7 cellular contexts compared by ENCODE assay signal in the genomic region with DNA sequence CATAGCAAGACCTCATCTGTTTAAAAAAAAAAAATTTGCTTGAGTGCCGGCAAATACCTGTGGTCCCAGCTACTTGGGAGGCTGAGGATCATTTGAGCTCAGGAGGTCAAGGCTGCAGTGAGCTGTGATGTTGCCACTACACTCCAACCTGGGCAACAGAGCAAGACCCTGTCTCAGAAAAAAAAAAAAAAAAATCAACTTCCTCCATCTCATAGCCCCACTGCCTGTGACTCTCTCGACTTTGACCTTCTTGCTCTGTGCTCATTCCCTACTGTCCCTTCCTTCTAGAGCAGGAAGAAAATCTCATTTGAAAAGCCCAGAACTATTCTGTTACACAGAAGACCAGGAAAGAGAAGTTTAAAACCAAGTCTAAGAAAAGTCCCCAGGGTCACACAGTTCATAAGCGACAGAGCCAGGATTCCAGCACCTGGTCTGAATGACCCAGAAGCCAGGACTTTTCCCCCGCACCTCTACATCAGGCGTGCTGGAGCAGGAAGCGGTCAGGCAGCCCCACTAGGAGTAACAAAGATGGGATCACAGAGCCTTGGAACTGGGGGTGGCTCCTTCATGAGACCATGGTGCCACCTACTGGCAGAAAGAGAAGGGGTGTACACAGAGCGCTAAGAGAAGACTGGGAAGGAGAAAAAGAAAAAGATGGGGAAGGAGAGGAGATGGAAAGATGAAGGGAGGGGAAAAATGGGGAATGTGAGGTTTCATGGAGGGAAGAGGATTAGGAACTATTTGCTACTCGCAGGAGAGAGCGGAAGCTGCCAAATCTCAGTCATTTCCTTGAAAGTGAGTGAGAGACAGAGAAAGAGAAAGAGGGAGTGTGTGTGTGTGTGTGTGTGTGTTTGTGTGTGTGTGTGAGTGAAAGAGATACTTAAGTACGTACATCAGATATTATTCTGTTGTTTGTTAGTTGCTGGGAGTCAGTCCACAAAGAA. TPM values are rescaled to one million over a fixed set of nuclear protein-coding genes. Genes with fewer than 3 reads are reported as not detected.
DNase-seq lines count a peak whose midpoint lies in the region; ATAC-seq and TF ChIP-seq lines count a peak whose summit lies in the region.

No MANE protein-coding gene starts in this region.

- H3K9me3 ChIP-seq in OCI-LY3 (ENCODE audit: insufficient read depth, low read length), result no peaks in the 10 kb centered on the region
- H3K9me3 ChIP-seq in esophagus muscularis mucosa, result no peaks in the 10 kb centered on the region

- H3K4me1 ChIP-seq in OCI-LY3 (ENCODE audit: low read length) (peaks cover 8% of the 10 kb centered on the region; the same call in 1 of the 2 replicates), esophagus muscularis mucosa (peaks cover 34 to 46% (median 44%) of the 10 kb centered on the region in 4 donors)

- no peak for TF ChIP-seq POLR2A in esophagus muscularis mucosa (IDR thresholded peaks at IDR 0.05; ENCODE audit: low read depth)

- intact Hi-C loops in esophagus muscularis mucosa (cut with DNase I), result loop anchor here (1.0 to 10.0 kb wide), 4 partner anchors 43 to 305 kb away; partner anchors contain the start of gene PIK3R3

- peaks cover 0 to 3% of the 10 kb centered on the region in 2 donors for H3K27me3 Mint-ChIP-seq in natural killer cell treated with Interleukin-12 subunit alpha and Interleukin-12 subunit beta and Interleukin-15 and Interleukin-18, amount 100 ng/mL, for 72 hours

- no peaks in the 10 kb centered on the region for H3K9me3 Mint-ChIP-seq in natural killer cell treated with Interleukin-12 subunit alpha and Interleukin-12 subunit beta and Interleukin-15 and Interleukin-18, amount 100 ng/mL, for 72 hours

- no peak overlapping the region for H3K27ac Mint-ChIP-seq in natural killer cell treated with Interleukin-12 subunit alpha and Interleukin-12 subunit beta and Interleukin-15 and Interleukin-18, amount 100 ng/mL, for 72 hours

- peak overlapping the region; percentile 72 for H2AFZ ChIP-seq in OCI-LY3 (ENCODE audit: low read depth, low read length)

- no peak for TF ChIP-seq EP300 in esophagus muscularis mucosa (IDR thresholded peaks at IDR 0.05)

- H3K4me3 ChIP-seq in OCI-LY3 (ENCODE audit: low read length) (peak overlapping the region; percentile 62), esophagus muscularis mucosa (no peak overlapping the region)

- peak overlapping the region; percentile 75 for H3K4me2 ChIP-seq in OCI-LY3 (ENCODE audit: low read length)

- H3K27ac ChIP-seq in OCI-LY3 (ENCODE audit: low read length), result no peak overlapping the region
- H3K27ac ChIP-seq in esophagus muscularis mucosa (replicated peaks in 1 of 4), result peak overlapping the region in 2 of 4 donors; percentile 5 to 42

- H3K27me3 ChIP-seq in OCI-LY3 (ENCODE audit: low read depth, low read length), result no peaks in the 10 kb centered on the region
- no peaks in the 10 kb centered on the region for H3K27me3 ChIP-seq in esophagus muscularis mucosa

- H4K20me1 ChIP-seq in OCI-LY3 (ENCODE audit: insufficient read depth, low read length), result no peaks in the 10 kb centered on the region

- TF ChIP-seq CTCF in GM12874 (IDR thresholded peaks at IDR 0.05; ENCODE audit: insufficient read depth, low read depth, low read length) (peak; percentile 83), OCI-LY3 (IDR thresholded peaks at IDR 0.05; ENCODE audit: low read depth, low read length) (peak; percentile 87), esophagus muscularis mucosa (IDR thresholded peaks at IDR 0.05) (peak; percentile 85 to 98 (median 95))

- no peak overlapping the region for H3K4me3 Mint-ChIP-seq in natural killer cell treated with Interleukin-12 subunit alpha and Interleukin-12 subunit beta and Interleukin-15 and Interleukin-18, amount 100 ng/mL, for 72 hours

- ATAC-seq in natural killer cell treated with Interleukin-12 subunit alpha and Interleukin-12 subunit beta and Interleukin-15 and Interleukin-18, amount 100 ng/mL, for 72 hours, result peak; percentile 67 to 78

- WGBS in esophagus muscularis mucosa, result 11% methylated on average over 10 of the region's 10 CpGs

- 0 out of 2 replicates have a peak overlapping the region, but pooled peaks have one; percentile 27 for H3K9ac ChIP-seq in OCI-LY3 (ENCODE audit: low read length)

- H3K36me3 Mint-ChIP-seq in natural killer cell treated with Interleukin-12 subunit alpha and Interleukin-12 subunit beta and Interleukin-15 and Interleukin-18, amount 100 ng/mL, for 72 hours, result no peaks in the 10 kb centered on the region

- H3K36me3 ChIP-seq in OCI-LY3 (replicated peaks; ENCODE audit: low read depth, low read length), result no peaks in the 10 kb centered on the region
- H3K36me3 ChIP-seq in esophagus muscularis mucosa, result no peaks in the 10 kb centered on the region

- peaks cover 7 to 8% of the 10 kb centered on the region in 2 donors for H3K4me1 Mint-ChIP-seq in natural killer cell treated with Interleukin-12 subunit alpha and Interleukin-12 subunit beta and Interleukin-15 and Interleukin-18, amount 100 ng/mL, for 72 hours (ENCODE audit: low read depth in 2 of 2)

- DNase-seq in KG1 (lab: John Stamatoyannopoulos, UW), result peak; percentile 31
- DNase-seq in activated T-cell treated with anti-CD3 and anti-CD28 coated beads for 48 hours (ENCODE audit: low read depth), result peak; percentile 37
- peak; percentile 94 for DNase-seq in esophagus muscularis mucosa (ENCODE audit: extremely low spot score)
- peak; percentile 82 for DNase-seq in natural killer cell treated with Interleukin-12 subunit alpha and Interleukin-12 subunit beta and Interleukin-15 and Interleukin-18, amount 100 ng/mL, for 72 hours (ENCODE audit: low spot score)
- DNase-seq in stromal cell of bone marrow (ENCODE audit: low read depth), result peak; percentile 82

- H3K79me2 ChIP-seq in OCI-LY3 (ENCODE audit: low read length), result no peaks in the 10 kb centered on the region

RNA-seq across cellular contexts. Expression of gene P3R3URF, which starts 3.1 kb away (rescaled TPM):
- not detected for total RNA-seq in esophagus muscularis mucosa
- total RNA-seq in natural killer cell treated with Interleukin-12 subunit alpha and Interleukin-12 subunit beta and Interleukin-15 and Interleukin-18, amount 100 ng/mL, for 72 hours, result not detected

RNA-seq across cellular contexts. Expression of gene TSPAN1, which starts 4.5 kb away (rescaled TPM):
- total RNA-seq in esophagus muscularis mucosa, result 1 to 10 TPM in 3 of 4 donors, under 1 TPM in 1; 0.83 to 1.6 (median 1.5) TPM
- not detected for total RNA-seq in natural killer cell treated with Interleukin-12 subunit alpha and Interleukin-12 subunit beta and Interleukin-15 and Interleukin-18, amount 100 ng/mL, for 72 hours

RNA-seq across cellular contexts. Expression of gene POMGNT1, which starts 18.8 kb away (rescaled TPM):
- 10 to 100 TPM; 31.6 to 47.2 (median 36.9) TPM for total RNA-seq in esophagus muscularis mucosa
- total RNA-seq in natural killer cell treated with Interleukin-12 subunit alpha and Interleukin-12 subunit beta and Interleukin-15 and Interleukin-18, amount 100 ng/mL, for 72 hours, result 10 to 100 TPM; 46.7 to 61.7 TPM

RNA-seq across cellular contexts. Expression of gene LURAP1, which starts 23.7 kb away (rescaled TPM):
- total RNA-seq in esophagus muscularis mucosa, result 10 to 100 TPM in 3 of 4 donors, 1 to 10 TPM in 1; 3.5 to 13.0 (median 11.4) TPM
- not detected for total RNA-seq in natural killer cell treated with Interleukin-12 subunit alpha and Interleukin-12 subunit beta and Interleukin-15 and Interleukin-18, amount 100 ng/mL, for 72 hours

RNA-seq across cellular contexts. Expression of gene PIK3R3, which starts 47.0 kb away (rescaled TPM):
- 10 to 100 TPM; 13.7 to 34.3 (median 21.4) TPM for total RNA-seq in esophagus muscularis mucosa
- total RNA-seq in natural killer cell treated with Interleukin-12 subunit alpha and Interleukin-12 subunit beta and Interleukin-15 and Interleukin-18, amount 100 ng/mL, for 72 hours, result 1 to 10 TPM; 3.3 to 7.4 TPM

Comparison
In these comparisons a context has a peak if more than half of its experiments do, and no peak if none do; other contexts are left out.
1. DNase-seq: peak in every context shown above with its lines; median percentile 94 in esophagus muscularis mucosa; 82 in natural killer cell treated with Interleukin-12 subunit alpha and Interleukin-12 subunit beta and Interleukin-15 and Interleukin-18, amount 100 ng/mL, for 72 hours; 82 in stromal cell of bone marrow; 37 in activated T-cell treated with anti-CD3 and anti-CD28 coated beads for 48 hours; 31 in KG1.